ENCODE assay signal across 8 cellular contexts in genomic region chrX:46903458-46904242, GRCh38. TPM values are rescaled to one million over a fixed set of nuclear protein-coding genes. Genes with fewer than 3 reads are reported as not detected.
DNase-seq lines count a peak whose midpoint lies in the region; ATAC-seq and TF ChIP-seq lines count a peak whose summit lies in the region.

No MANE protein-coding gene starts in this region.

- H3K9ac ChIP-seq in HUES64 (ENCODE audit: low read depth, low read length): no peak overlapping the region

- H3K4me3 ChIP-seq in HUES64 (ENCODE audit: low read length): peak overlapping the region; percentile 62
- H3K4me3 ChIP-seq in muscle layer of duodenum (ENCODE audit: low read depth in 1 of 2, low read length in 2 of 2): peak overlapping the region; percentile 53 to 67
- peak overlapping the region; percentile 36 to 52 (median 41) for H3K4me3 ChIP-seq in stomach

- H3K4me1 ChIP-seq in HUES64 (ENCODE audit: insufficient read depth, low read length) (no peaks in the 10 kb centered on the region), muscle layer of duodenum (ENCODE audit: control insufficient read depth in 1 of 2, insufficient read depth in 2 of 2, low read length in 2 of 2) (no peaks in the 10 kb centered on the region), stomach (peaks cover 0 to 5% (median 2%) of the 10 kb centered on the region in 4 donors)

- intact Hi-C loops in Calu3 (cut with micrococcal nuclease; ENCODE audit: unreplicated experiment): loop anchor here (1.0 to 5.0 kb wide), 2 partner anchors 127 to 189 kb away; no protein-coding TSS in a partner anchor
- intact Hi-C loops in stomach (cut with DNase I; ENCODE audit: low total_unique reads): loop anchor here (10.0 kb wide), 1 partner anchor 51 kb away; no protein-coding TSS in a partner anchor

- BruUV-seq in Calu3 (replicated peaks; lab: Mats Ljungman, UMichigan): no TSS peak

- no peaks in the 10 kb centered on the region for H3K36me3 ChIP-seq in HUES64 (ENCODE audit: insufficient read depth, low read length)
- no peaks in the 10 kb centered on the region for H3K36me3 ChIP-seq in muscle layer of duodenum (ENCODE audit: control insufficient read depth in 1 of 2, insufficient read depth in 2 of 2, low read length in 2 of 2)
- no peaks in the 10 kb centered on the region for H3K36me3 ChIP-seq in stomach

- H3K27ac ChIP-seq in HUES64 (ENCODE audit: low read depth, low read length) (no peak overlapping the region), muscle layer of duodenum (ENCODE audit: low read length) (no peak overlapping the region), stomach (peak overlapping the region in 3 of 5 donors; percentile 9 to 51 (median 40))

- CTCF ChIA-PET in Calu3 (lab: Charles Lee): interaction anchor here (0.6 to 1.7 kb wide), 7 partner anchors 10 to 349 kb away, joined by 3 to 16 read pairs (median 6); no protein-coding TSS in a partner anchor

- H3K27me3 Mint-ChIP-seq in Calu3 (ENCODE audit: unreplicated experiment): no peaks in the 10 kb centered on the region

- DNase-seq in Calu3: peak; percentile 84
- peak; percentile 11 for DNase-seq in NOMO-1 treated with dmso at 0.1 percent for 144 hours (lab: John Stamatoyannopoulos, UW; ENCODE audit: unreplicated experiment)
- DNase-seq in activated T-cell treated with anti-CD3 and anti-CD28 coated beads, Interleukin-2, amount 50 U/mL, for 1 hour: peak; percentile 53
- DNase-seq in fibroblast of gingiva (ENCODE audit: low read depth): peak; percentile 59
- DNase-seq in stomach: peak; percentile 87

- no peaks in the 10 kb centered on the region for H3K9me3 Mint-ChIP-seq in Calu3 (ENCODE audit: low read depth, unreplicated experiment)

- no peak overlapping the region for H3K27ac Mint-ChIP-seq in Calu3 (ENCODE audit: unreplicated experiment)

- H3K27me3 ChIP-seq in HUES64 (ENCODE audit: insufficient read depth, low read length) (no peaks in the 10 kb centered on the region), muscle layer of duodenum (ENCODE audit: low read depth, low read length) (no peaks in the 10 kb centered on the region), stomach (peaks cover 0 to 14% (median 0%) of the 10 kb centered on the region in 3 donors)

- no peak for TF ChIP-seq EP300 in stomach (IDR thresholded peaks at IDR 0.05)

- H3K4me3 Mint-ChIP-seq in Calu3 (ENCODE audit: low read depth, unreplicated experiment): peak overlapping the region; percentile 68

- H3K9me3 ChIP-seq in HUES64 (ENCODE audit: insufficient read depth, low read depth, low read length) (no peaks in the 10 kb centered on the region), muscle layer of duodenum (ENCODE audit: control insufficient read depth in 1 of 2, low read length in 2 of 2) (no peaks in the 10 kb centered on the region), stomach (no peaks in the 10 kb centered on the region)

- H3K4me1 Mint-ChIP-seq in Calu3 (ENCODE audit: low read depth, unreplicated experiment): no peaks in the 10 kb centered on the region

- ATAC-seq in GM21447 (IDR thresholded peaks at IDR 0.05; ENCODE audit: unreplicated experiment): peak; percentile 87

- TF ChIP-seq POLR2A in stomach (IDR thresholded peaks at IDR 0.05): no peak

- H3K36me3 Mint-ChIP-seq in Calu3 (ENCODE audit: insufficient read depth, unreplicated experiment): no peaks in the 10 kb centered on the region

- 3% methylated on average over 14 of the region's 14 CpGs for WGBS in HUES64
- 0 to 14% (median 4%) methylated on average over 11 to 14 of the region's 14 CpGs; no CpG with 5 or more reads in 1 of the 5 donors for WGBS in stomach, 5 donors

- TF ChIP-seq CTCF in Calu3 (IDR thresholded peaks at IDR 0.05; ENCODE audit: unreplicated experiment): peak; percentile 65
- TF ChIP-seq CTCF in stomach (IDR thresholded peaks at IDR 0.05): peak in 5 of 7 experiments; percentile 45 to 86 (median 62)

RNA-seq across cellular contexts. Expression of gene JADE3, which starts 8.6 kb away (rescaled TPM):
- total RNA-seq in Calu3 (2022) (14.8 and 17.0 TPM in 2 replicates), stomach (1 to 10 TPM in 4 of 5 donors, under 1 TPM in 1; 0.58 to 9.0 (median 7.2) TPM)
- 13.4 TPM for polyA plus RNA-seq in HUES64 (2013, experiment 1 of 2)
- 11.8 TPM for polyA plus RNA-seq in HUES64 (2013, experiment 2 of 2)
- polyA plus RNA-seq in stomach: 1 to 10 TPM; 2.3 to 6.1 (median 3.0) TPM

Comparison
In these comparisons a context has a peak if more than half of its experiments do, and no peak if none do; other contexts are left out.
1. DNase-seq: peak in every context shown above with its lines; median percentile 87 in stomach; 84 in Calu3; 59 in fibroblast of gingiva; 53 in activated T-cell treated with anti-CD3 and anti-CD28 coated beads, Interleukin-2, amount 50 U/mL, for 1 hour; 11 in NOMO-1 treated with dmso at 0.1 percent for 144 hours.
2. H3K27ac ChIP-seq: peak in stomach (3 of 5); none in HUES64 (single experiment) and muscle layer of duodenum (single experiment).
3. Peak in every context shown above with its lines, with median percentiles within 50 percentile points of each other: H3K4me3 ChIP-seq.